18 cellular contexts compared by ENCODE assay signal in genomic region chr16:23385441-23385840, GRCh38.
"Had no signal": no experiment of that assay in that cellular context is flagged by ENCODE, and none has a peak within 500 bp of the region (broad histone marks: within the 10 kb centered on the region; RNA-seq: fewer than 3 reads in every experiment).

No MANE protein-coding gene starts in this region.

- H3K27ac Mint-ChIP-seq: endodermal cell, memory B cell, nephron progenitor cell, type B pancreatic cell had no signal

- H3K27ac ChIP-seq: coronary artery, heart right ventricle, neutrophil, right atrium auricular region, sigmoid colon, stomach had no signal

- H3K4me3 Mint-ChIP-seq: endodermal cell, memory B cell, nephron progenitor cell, type B pancreatic cell had no signal

- DNase-seq: effector CD4-positive, alpha-beta T cell; endodermal cell; erythroblast; heart right ventricle; hypothalamus; midbrain; nephron progenitor cell; sigmoid colon; stimulated activated CD4-positive, alpha-beta T cell treated with anti-CD3 and anti-CD28 coated beads, Interleukin-2, amount 100 ng/mL, for 24 hours; stimulated activated naive CD4-positive, alpha-beta T cell; stomach had no signal

- H3K9me3 ChIP-seq: heart right ventricle, neutrophil, right atrium auricular region, sigmoid colon, stomach had no signal

- H3K27me3 Mint-ChIP-seq: memory B cell, type B pancreatic cell had no signal

- H3K9me3 Mint-ChIP-seq: endodermal cell, memory B cell, nephron progenitor cell, type B pancreatic cell had no signal

- H3K27me3 ChIP-seq: heart right ventricle, neutrophil, right atrium auricular region, sigmoid colon, stomach had no signal

- H3K4me1 Mint-ChIP-seq: endodermal cell, memory B cell had no signal

- ATAC-seq: heart right ventricle, left lobe of liver had no signal

- H3K4me1 ChIP-seq: heart right ventricle, right atrium auricular region, stomach had no signal

- H3K4me3 ChIP-seq: coronary artery, heart right ventricle, right atrium auricular region, sigmoid colon, skin epidermis, stomach had no signal
